27 cellular contexts compared by ENCODE assay signal in the genomic region with DNA sequence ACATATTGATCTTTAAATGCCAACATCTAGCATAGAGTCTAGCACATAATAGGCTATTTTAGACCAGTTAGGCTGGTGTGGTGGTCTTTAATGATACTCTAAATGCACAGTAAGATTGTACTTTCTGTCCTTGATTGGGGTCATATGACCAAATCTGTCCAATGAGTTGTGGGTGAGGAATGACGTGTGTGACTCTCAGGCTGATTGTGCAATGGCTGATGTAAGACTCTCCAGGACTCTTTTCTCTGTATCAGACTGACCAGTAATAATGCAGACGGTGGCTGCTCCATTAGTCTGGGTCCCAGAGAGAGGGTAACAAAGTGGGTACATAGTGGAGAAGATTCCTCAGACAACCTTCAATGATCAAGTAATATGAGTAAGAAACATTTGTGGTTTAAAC.
DNase-seq lines count a peak whose midpoint lies in the region; ATAC-seq and TF ChIP-seq lines count a peak whose summit lies in the region.
"Had no signal": no experiment of that assay in that cellular context is flagged by ENCODE, and none has a peak within 500 bp of the region (broad histone marks: within the 10 kb centered on the region; RNA-seq: fewer than 3 reads in every experiment).

No MANE protein-coding gene starts in this region.

- no peak overlapping the region for H3K9ac ChIP-seq in neural progenitor cell
- H3K9ac ChIP-seq: BLaER1 treated with 17β-estradiol and CSF1 and Interleukin-3, amounts not matched to agents 10 nM and 100 nM had no signal

- CTCF ChIA-PET in activated CD4-positive, alpha-beta T cell treated with anti-CD3 and anti-CD28 coated beads for 36 hours (lab: Charles Lee), result no interaction called here

- H3K36me3 Mint-ChIP-seq in activated CD4-positive, alpha-beta T cell treated with anti-CD3 and anti-CD28 coated beads for 36 hours (ENCODE audit: low read depth), result no peaks in the 10 kb centered on the region
- H3K36me3 Mint-ChIP-seq in neural progenitor cell, result no peaks in the 10 kb centered on the region
- H3K36me3 Mint-ChIP-seq: activated naive CD8-positive, alpha-beta T cell; stimulated activated naive B cell treated with anti-CD40 and anti-IgM and Interleukin-4, amounts not matched to agents 10 μg/mL and 1 μg/mL and 100 μg/mL, for 72 hours; WTC11 had no signal

- H3K27me3 ChIP-seq in neural progenitor cell, result no peaks in the 10 kb centered on the region
- H3K27me3 ChIP-seq: BLaER1 treated with 17β-estradiol and CSF1 and Interleukin-3, amounts not matched to agents 10 nM and 100 nM; ovary; spleen; suprapubic skin had no signal

- no peak overlapping the region for H2AFZ ChIP-seq in neural progenitor cell (replicated peaks)

- DNase-seq in CD1c-positive myeloid dendritic cell (ENCODE audit: extremely low spot score) (peak; percentile 14), LHCN-M2 (ENCODE audit: low read depth) (peak; percentile 20), amniotic epithelial cell (ENCODE audit: low read depth) (peak; percentile 59), fibroblast of villous mesenchyme (ENCODE audit: low read depth) (peak; percentile 1), neural progenitor cell (ENCODE audit: low spot score) (no peak), T-helper 1 cell (no peak)
- no peak for DNase-seq in activated CD4-positive, alpha-beta T cell treated with anti-CD3 and anti-CD28 coated beads for 36 hours
- DNase-seq: ACHN; activated CD4-positive, alpha-beta T cell treated with anti-CD3 and anti-CD28 coated beads, Interleukin-2, amount 50 U/mL, for 4 hours; DND-41; foreskin melanocyte; HFFc6; KBM-7; mucosa of descending colon; NCI-H1092 treated with DMSO at 0.1 percent for 48 hours; NCI-H1930; ovary; spleen; stimulated activated CD4-positive, alpha-beta T cell treated with anti-CD3 and anti-CD28 coated beads, Interleukin-4, amount 100 ng/mL, for 24 hours; stimulated activated naive B cell treated with anti-CD40 and anti-IgM and Interleukin-4, amounts not matched to agents 10 μg/mL and 1 μg/mL and 100 μg/mL, for 72 hours had no signal

- no peak overlapping the region for H3K27ac ChIP-seq in neural progenitor cell
- H3K27ac ChIP-seq: ovary, spleen, suprapubic skin had no signal

- intact Hi-C loops in activated CD4-positive, alpha-beta T cell treated with anti-CD3 and anti-CD28 coated beads for 36 hours (cut with DNase I, micrococcal nuclease), result no loop called here

- H3K79me2 ChIP-seq in neural progenitor cell (ENCODE audit: low read depth), result no peaks in the 10 kb centered on the region

- H3K4me3 ChIP-seq in fibroblast of villous mesenchyme (ENCODE audit: low read depth, low read length) (no peak overlapping the region), neural progenitor cell (no peak overlapping the region)
- H3K4me3 ChIP-seq: BLaER1 treated with 17β-estradiol and CSF1 and Interleukin-3, amounts not matched to agents 10 nM and 100 nM; mucosa of descending colon; ovary; spleen; suprapubic skin had no signal

- no peaks in the 10 kb centered on the region for H3K9me3 Mint-ChIP-seq in activated CD4-positive, alpha-beta T cell treated with anti-CD3 and anti-CD28 coated beads for 36 hours (ENCODE audit: low read depth)
- H3K9me3 Mint-ChIP-seq in neural progenitor cell, result no peaks in the 10 kb centered on the region
- H3K9me3 Mint-ChIP-seq: activated T-helper 2 cell treated with anti-CD3 and anti-CD28 coated beads, Interferon-gamma antibody, Interleukin-2, Interleukin-4, amounts not matched to agents 10 μg/mL and 5 μg/mL and 100 μg/mL, durations not matched to agents 14 hours and 24 hours and 36 hours; HFFc6; nephron; WTC11 had no signal

- no peak overlapping the region for H3K4me3 Mint-ChIP-seq in activated CD4-positive, alpha-beta T cell treated with anti-CD3 and anti-CD28 coated beads for 36 hours
- no peak overlapping the region for H3K4me3 Mint-ChIP-seq in neural progenitor cell
- H3K4me3 Mint-ChIP-seq: activated naive CD8-positive, alpha-beta T cell; HFFc6; nephron; stimulated activated naive B cell treated with anti-CD40 and anti-IgM and Interleukin-4, amounts not matched to agents 10 μg/mL and 1 μg/mL and 100 μg/mL, for 72 hours; WTC11 had no signal

- H3K9me3 ChIP-seq in neural progenitor cell (ENCODE audit: low read depth), result no peaks in the 10 kb centered on the region
- H3K9me3 ChIP-seq: BLaER1 treated with 17β-estradiol and CSF1 and Interleukin-3, amounts not matched to agents 10 nM and 100 nM; mucosa of descending colon; ovary; spleen; suprapubic skin had no signal

- H4K20me1 ChIP-seq in neural progenitor cell (ENCODE audit: low read depth), result no peaks in the 10 kb centered on the region
- H4K20me1 ChIP-seq: BLaER1 treated with 17β-estradiol and CSF1 and Interleukin-3, amounts not matched to agents 10 nM and 100 nM had no signal

- no peak for ATAC-seq in HG03139 (IDR thresholded peaks at IDR 0.05; ENCODE audit: unreplicated experiment)
- no peak for ATAC-seq in activated CD4-positive, alpha-beta T cell treated with anti-CD3 and anti-CD28 coated beads for 36 hours
- ATAC-seq: mucosa of descending colon; stimulated activated naive B cell treated with anti-CD40 and anti-IgM and Interleukin-4, amounts not matched to agents 10 μg/mL and 1 μg/mL and 100 μg/mL, for 72 hours; WTC11 had no signal

- no peaks in the 10 kb centered on the region for H3K4me1 Mint-ChIP-seq in activated CD4-positive, alpha-beta T cell treated with anti-CD3 and anti-CD28 coated beads for 36 hours
- H3K4me1 Mint-ChIP-seq in neural progenitor cell, result no peaks in the 10 kb centered on the region
- H3K4me1 Mint-ChIP-seq: WTC11 had no signal

- H3K27me3 Mint-ChIP-seq in activated CD4-positive, alpha-beta T cell treated with anti-CD3 and anti-CD28 coated beads for 36 hours, result peaks cover 8% of the 10 kb centered on the region
- H3K27me3 Mint-ChIP-seq in neural progenitor cell (ENCODE audit: insufficient read depth, low read depth), result no peaks in the 10 kb centered on the region

- no peak for TF ChIP-seq CTCF in fibroblast of villous mesenchyme (IDR thresholded peaks at IDR 0.05; ENCODE audit: insufficient read depth, low read depth, low read length)
- no peak for TF ChIP-seq CTCF in neural progenitor cell (IDR thresholded peaks at IDR 0.05)

- no peaks in the 10 kb centered on the region for H3K36me3 ChIP-seq in neural progenitor cell
- H3K36me3 ChIP-seq: BLaER1 treated with 17β-estradiol and CSF1 and Interleukin-3, amounts not matched to agents 10 nM and 100 nM; ovary; spleen; suprapubic skin had no signal

- H3K4me2 ChIP-seq in neural progenitor cell, result no peak overlapping the region

- H3K27ac Mint-ChIP-seq in activated CD4-positive, alpha-beta T cell treated with anti-CD3 and anti-CD28 coated beads for 36 hours, result no peak overlapping the region
- H3K27ac Mint-ChIP-seq in neural progenitor cell, result no peak overlapping the region
- H3K27ac Mint-ChIP-seq: activated naive CD8-positive, alpha-beta T cell; activated T-helper 2 cell treated with anti-CD3 and anti-CD28 coated beads, Interferon-gamma antibody, Interleukin-2, Interleukin-4, amounts not matched to agents 10 μg/mL and 5 μg/mL and 100 μg/mL, durations not matched to agents 14 hours and 24 hours and 36 hours; HFFc6; nephron; stimulated activated naive B cell treated with anti-CD40 and anti-IgM and Interleukin-4, amounts not matched to agents 10 μg/mL and 1 μg/mL and 100 μg/mL, for 72 hours; WTC11 had no signal

- no peaks in the 10 kb centered on the region for H3F3A ChIP-seq in neural progenitor cell (ENCODE audit: low read depth)

- POLR2A ChIA-PET in activated CD4-positive, alpha-beta T cell treated with anti-CD3 and anti-CD28 coated beads for 36 hours (lab: Charles Lee), result no interaction called here

- no peaks in the 10 kb centered on the region for H3K4me1 ChIP-seq in neural progenitor cell

Comparison
In these comparisons a context has a peak if more than half of its experiments do, and no peak if none do; other contexts are left out.
1. DNase-seq: peak in CD1c-positive myeloid dendritic cell (single experiment), LHCN-M2 (single experiment), amniotic epithelial cell (single experiment) and fibroblast of villous mesenchyme (single experiment); none in activated CD4-positive, alpha-beta T cell treated with anti-CD3 and anti-CD28 coated beads for 36 hours (single experiment), neural progenitor cell (single experiment) and T-helper 1 cell (0 of 5).